ENCODE assay signal across 8 cellular contexts in the genomic region with DNA sequence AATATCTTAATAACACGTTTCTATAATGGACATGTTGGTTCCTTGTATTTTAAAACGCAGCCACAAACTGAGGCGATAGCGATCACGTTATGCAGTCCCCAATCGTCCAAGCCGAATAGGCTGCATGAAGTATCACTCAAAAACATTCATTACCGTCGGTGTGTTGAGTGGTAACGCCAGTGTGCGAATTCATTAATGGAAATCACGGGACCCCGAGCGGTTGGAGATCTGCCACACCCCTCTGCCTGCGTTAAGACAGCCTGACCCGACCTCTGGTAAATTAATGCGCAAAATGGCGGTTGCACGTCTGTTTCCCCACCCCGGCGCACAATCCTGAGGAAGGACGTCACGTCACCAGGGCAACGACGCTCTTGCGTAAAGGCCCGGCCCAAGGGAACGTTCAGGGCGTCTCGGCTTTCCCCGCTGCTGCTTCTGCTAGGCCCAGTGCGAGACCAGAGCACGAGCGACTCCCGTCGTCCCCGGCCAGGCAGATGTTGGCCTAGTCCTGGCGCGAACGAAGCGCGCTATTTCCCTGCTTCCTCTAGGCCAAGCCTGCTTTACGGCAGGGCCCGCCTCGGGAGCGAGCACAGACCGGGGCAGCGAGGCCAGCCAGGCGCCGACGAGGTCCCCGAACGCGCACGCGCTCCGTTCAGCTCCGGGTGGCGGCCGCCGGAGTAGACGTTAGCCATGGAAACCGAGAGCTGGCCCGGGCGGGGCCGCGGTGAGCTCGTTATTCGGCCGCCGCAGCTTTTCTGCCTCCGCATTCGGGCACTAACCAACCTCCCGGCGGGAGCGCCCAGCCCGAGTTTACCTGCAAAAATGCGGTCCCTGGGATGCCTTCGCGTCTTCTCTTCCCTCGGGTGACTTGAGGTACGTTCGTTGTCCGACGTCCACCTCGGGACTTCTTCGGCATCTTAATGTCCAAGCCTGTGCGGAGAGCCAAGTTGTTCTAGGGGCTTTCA. TPM values are rescaled to one million over a fixed set of nuclear protein-coding genes. Genes with fewer than 3 reads are reported as not detected.
A peak's percentile ranks its signal among the peaks of the same experiment; 100 is the strongest.
DNase-seq lines count a peak whose midpoint lies in the region; ATAC-seq and TF ChIP-seq lines count a peak whose summit lies in the region.

Gene PCNX4 (plus strand): TSS at position 374 of the 962 bp plus-strand sequence. CDS start 15,716 bp downstream, outside the sequence.

- peaks cover 8% of the 10 kb centered on the region for H3K27me3 Mint-ChIP-seq in endothelial cell (ENCODE audit: unreplicated experiment)
- H3K27me3 Mint-ChIP-seq in mesothelial cell of epicardium (ENCODE audit: low read depth): no peaks in the 10 kb centered on the region

- H3K36me3 ChIP-seq in HUES6 (ENCODE audit: control insufficient read depth, insufficient read depth, low read length) (no peaks in the 10 kb centered on the region), OCI-LY3 (replicated peaks; ENCODE audit: low read depth, low read length) (no peaks in the 10 kb centered on the region)

- no peaks in the 10 kb centered on the region for H3K27me3 ChIP-seq in HUES6 (ENCODE audit: control insufficient read depth, insufficient read depth, low read length)
- no peaks in the 10 kb centered on the region for H3K27me3 ChIP-seq in OCI-LY3 (ENCODE audit: low read depth, low read length)

- peak within 1 kb of the TSS; percentile 93 for H3K4me3 ChIP-seq in HUES6 (ENCODE audit: low read depth, low read length)
- peak within 1 kb of the TSS; percentile 97 for H3K4me3 ChIP-seq in OCI-LY3 (ENCODE audit: low read length)

- peak within 1 kb of the TSS; percentile 89 for H3K4me2 ChIP-seq in OCI-LY3 (ENCODE audit: low read length)

- H3K4me1 ChIP-seq in HUES6 (ENCODE audit: control insufficient read depth, insufficient read depth, low read length) (peaks cover 16% of the 10 kb centered on the region), OCI-LY3 (ENCODE audit: low read length) (peaks cover 27% of the 10 kb centered on the region)

- H3K9me3 ChIP-seq in HUES6 (ENCODE audit: control insufficient read depth, insufficient read depth, low read depth, low read length) (no peaks in the 10 kb centered on the region), OCI-LY3 (ENCODE audit: insufficient read depth, low read length) (no peaks in the 10 kb centered on the region)

- H3K4me1 Mint-ChIP-seq in endothelial cell (ENCODE audit: unreplicated experiment) (peaks cover 39% of the 10 kb centered on the region), mesothelial cell of epicardium (peaks cover 29% of the 10 kb centered on the region)

- peak within 1 kb of the TSS; percentile 97 for H2AFZ ChIP-seq in OCI-LY3 (ENCODE audit: low read depth, low read length)

- no peaks in the 10 kb centered on the region for H3K9me3 Mint-ChIP-seq in endothelial cell (ENCODE audit: unreplicated experiment)
- H3K9me3 Mint-ChIP-seq in mesothelial cell of epicardium: no peaks in the 10 kb centered on the region

- H3K4me3 Mint-ChIP-seq in endothelial cell (ENCODE audit: unreplicated experiment): peak within 1 kb of the TSS; percentile 100
- H3K4me3 Mint-ChIP-seq in mesothelial cell of epicardium: peak within 1 kb of the TSS; percentile 83

- peak; percentile 95 for ATAC-seq in GM21423 (IDR thresholded peaks at IDR 0.05; ENCODE audit: unreplicated experiment)

- H3K27ac ChIP-seq in HUES6 (ENCODE audit: low read depth, low read length): peak within 1 kb of the TSS; percentile 83
- H3K27ac ChIP-seq in OCI-LY3 (ENCODE audit: low read length): peak within 1 kb of the TSS; percentile 96

- peaks cover 48% of the 10 kb centered on the region for H3K79me2 ChIP-seq in OCI-LY3 (ENCODE audit: low read length)

- DNase-seq in Caki2 (ENCODE audit: low read depth) (peak; percentile 97), endothelial cell (ENCODE audit: low spot score) (peak; percentile 86), mesothelial cell of epicardium (ENCODE audit: low spot score in 2 of 2, unreplicated experiment in 2 of 2) (peak; percentile 86 to 89)
- DNase-seq in activated CD8-positive, alpha-beta memory T cell treated with anti-CD3 and anti-CD28 coated beads, Interleukin-2, amount 50 U/mL, for 48 hours: peak; percentile 93
- peak; percentile 88 to 90 for DNase-seq in stimulated activated CD8-positive, alpha-beta memory T cell treated with anti-CD3 and anti-CD28 coated beads, Interleukin-15, amount 100 ng/mL, for 48 hours (ENCODE audit: low read depth in 2 of 2)

- in situ Hi-C loops in Caki2 (cut with HindIII; ENCODE audit: low pct_unique_long_range_greater_than_20kb, low sequenced_read_pairs): no loop called here

- no peak for TF ChIP-seq CTCF in OCI-LY3 (IDR thresholded peaks at IDR 0.05; ENCODE audit: low read depth, low read length)
- TF ChIP-seq CTCF in endothelial cell (IDR thresholded peaks at IDR 0.05; ENCODE audit: unreplicated experiment): no peak
- no peak for TF ChIP-seq CTCF in mesothelial cell of epicardium (IDR thresholded peaks at IDR 0.05; ENCODE audit: unreplicated experiment)

- H3K36me3 Mint-ChIP-seq in endothelial cell (ENCODE audit: low read depth, unreplicated experiment) (peaks cover 9% of the 10 kb centered on the region), mesothelial cell of epicardium (no peaks in the 10 kb centered on the region)

- H4K20me1 ChIP-seq in OCI-LY3 (ENCODE audit: insufficient read depth, low read length): peaks cover 14% of the 10 kb centered on the region; the same call in 1 of the 2 replicates

- peak within 1 kb of the TSS; percentile 92 for H3K9ac ChIP-seq in HUES6 (ENCODE audit: low read length)
- peak within 1 kb of the TSS; percentile 93 for H3K9ac ChIP-seq in OCI-LY3 (ENCODE audit: low read length)

- H3K27ac Mint-ChIP-seq in endothelial cell (ENCODE audit: unreplicated experiment): peak within 1 kb of the TSS; percentile 99
- peak within 1 kb of the TSS; percentile 97 for H3K27ac Mint-ChIP-seq in mesothelial cell of epicardium

RNA-seq across cellular contexts. Expression of gene PCNX4, which starts in this region (rescaled TPM):
- 30.7 and 58.9 TPM in 2 replicates for total RNA-seq in Caki2 (2014; rRNA removed; shearing (Covaris generic); ENCODE audit: low replicate concordance)
- total RNA-seq in endothelial cell (ENCODE audit: unreplicated experiment) (68.7 TPM), mesothelial cell of epicardium (71.1 to 79.0 TPM (median 72.3 TPM) in 3 replicates)

Comparison
In these comparisons a context has a peak if more than half of its experiments do, and no peak if none do; other contexts are left out.
1. Peak in every context shown above with its lines: DNase-seq, ATAC-seq, H3K4me3 ChIP-seq and H3K27ac ChIP-seq.